19 cellular contexts compared by ENCODE assay signal in the genomic region with DNA sequence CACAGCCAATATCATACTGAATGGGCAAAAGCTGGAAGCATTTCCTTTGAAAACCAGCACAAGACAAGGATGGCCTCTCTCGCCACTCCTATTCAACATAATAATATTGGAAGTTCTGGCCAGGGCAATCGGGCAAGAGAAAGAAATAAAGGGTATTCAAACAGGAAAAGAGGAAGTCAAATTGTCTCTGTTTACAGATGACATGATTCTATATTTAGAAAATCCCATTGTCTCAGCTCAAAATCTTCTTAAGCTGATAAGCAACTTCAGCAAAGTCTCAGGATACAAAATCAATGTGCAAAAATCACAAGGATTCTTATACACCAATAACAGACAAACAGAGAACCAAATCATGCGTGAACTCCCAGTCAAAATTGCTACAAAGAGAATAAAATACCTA. TPM values are rescaled to one million over a fixed set of nuclear protein-coding genes. Genes with fewer than 3 reads are reported as not detected.
"Had no signal": no experiment of that assay in that cellular context is flagged by ENCODE, and none has a peak within 500 bp of the region (broad histone marks: within the 10 kb centered on the region; RNA-seq: fewer than 3 reads in every experiment).

No MANE protein-coding gene starts in this region.

RNA-seq across cellular contexts. Expression of a gene that starts 47.1 kb away (rescaled TPM):
- total RNA-seq: occipital lobe, osteoblast, progenitor cell of endocrine pancreas, psoas muscle, right cardiac atrium, right lobe of liver, sigmoid colon, skeletal muscle tissue, stomach, subcutaneous adipose tissue, temporal lobe, thoracic aorta, thyroid gland, tibial nerve, ureter, vagina had no signal
- polyA plus RNA-seq: naive thymus-derived CD4-positive, alpha-beta T cell; neural cell; ovary; right cardiac atrium; stomach had no signal
